Comparison of ENCODE assay signal across 21 cellular contexts in genomic region chr15:22911306-22911705, GRCh38.
A peak's percentile ranks its signal among the peaks of the same experiment; 100 is the strongest.
DNase-seq lines count a peak whose midpoint lies in the region; ATAC-seq and TF ChIP-seq lines count a peak whose summit lies in the region.
"Had no signal": no experiment of that assay in that cellular context is flagged by ENCODE, and none has a peak within 500 bp of the region (broad histone marks: within the 10 kb centered on the region; RNA-seq: fewer than 3 reads in every experiment).

No MANE protein-coding gene starts in this region.

- no peaks in the 10 kb centered on the region for H3K4me1 Mint-ChIP-seq in chondrocyte (ENCODE audit: low read depth)
- H3K4me1 Mint-ChIP-seq: B cell had no signal

- H3K9me3 Mint-ChIP-seq in chondrocyte (ENCODE audit: low read depth), result no peaks in the 10 kb centered on the region
- H3K9me3 Mint-ChIP-seq: CD4-positive, alpha-beta T cell; CD8-positive, alpha-beta T cell had no signal

- H3K27me3 Mint-ChIP-seq in chondrocyte (ENCODE audit: low read depth), result no peaks in the 10 kb centered on the region
- H3K27me3 Mint-ChIP-seq: B cell; CD4-positive, alpha-beta T cell had no signal

- H3K4me3 ChIP-seq in BLaER1 (no peak overlapping the region), RWPE2 (ENCODE audit: severe bottlenecking) (no peak overlapping the region), spleen (no peak overlapping the region), tibial artery (no peak overlapping the region)
- H3K4me3 ChIP-seq: A549, GM12878 had no signal

- TF ChIP-seq CTCF in RWPE2 (IDR thresholded peaks at IDR 0.05; ENCODE audit: poor library complexity, severe bottlenecking) (no peak), chondrocyte (IDR thresholded peaks at IDR 0.05) (no peak), spleen (IDR thresholded peaks at IDR 0.05 in 8 of 11, conservative IDR thresholded peaks at IDR 0.05 in 3 of 11) (no peak), tibial artery (IDR thresholded peaks at IDR 0.05) (no peak)

- H4K20me1 ChIP-seq in BLaER1, result no peaks in the 10 kb centered on the region

- H3K4me3 Mint-ChIP-seq in chondrocyte (ENCODE audit: unreplicated experiment), result no peak overlapping the region
- H3K4me3 Mint-ChIP-seq: B cell; CD4-positive, alpha-beta T cell; CD8-positive, alpha-beta T cell had no signal

- H3K27me3 ChIP-seq in BLaER1, result no peaks in the 10 kb centered on the region
- no peaks in the 10 kb centered on the region for H3K27me3 ChIP-seq in RWPE2 (ENCODE audit: insufficient read depth, poor library complexity, severe bottlenecking)
- H3K27me3 ChIP-seq in spleen (replicated peaks in 1 of 7), result no peaks in the 10 kb centered on the region
- no peaks in the 10 kb centered on the region for H3K27me3 ChIP-seq in tibial artery

- peaks cover 48% of the 10 kb centered on the region for H3K4me1 ChIP-seq in BLaER1
- H3K4me1 ChIP-seq in RWPE2 (ENCODE audit: insufficient read depth, poor library complexity, severe bottlenecking), result no peaks in the 10 kb centered on the region
- no peaks in the 10 kb centered on the region for H3K4me1 ChIP-seq in spleen
- H3K4me1 ChIP-seq in tibial artery, result no peaks in the 10 kb centered on the region
- H3K4me1 ChIP-seq: Caco-2 had no signal

- no peak overlapping the region for H3K27ac Mint-ChIP-seq in chondrocyte (ENCODE audit: unreplicated experiment)
- H3K27ac Mint-ChIP-seq: B cell; CD4-positive, alpha-beta T cell; CD8-positive, alpha-beta T cell had no signal

- 84 to 95% (median 88%) methylated on average over 4 to 8 of the region's 8 CpGs for WGBS in spleen, 5 donors

- no peak for TF ChIP-seq POLR2A in spleen (IDR thresholded peaks at IDR 0.05)

- H3K27ac ChIP-seq in BLaER1 (0 out of 2 replicates have a peak overlapping the region, but pooled peaks have one; percentile 31), RWPE2 (ENCODE audit: poor library complexity, severe bottlenecking) (no peak overlapping the region), spleen (no peak overlapping the region), tibial artery (no peak overlapping the region)
- H3K27ac ChIP-seq: 22Rv1, A549, C4-2B had no signal

- intact Hi-C loops in spleen (cut with DNase I; ENCODE audit: low total_unique reads) (no loop called here), tibial artery (cut with DNase I; ENCODE audit: low total_unique reads) (no loop called here)

- H3K9me3 ChIP-seq in BLaER1 (peaks cover 10% of the 10 kb centered on the region; the same call in 1 of the 2 replicates), RWPE2 (ENCODE audit: severe bottlenecking) (no peaks in the 10 kb centered on the region), spleen (no peaks in the 10 kb centered on the region), tibial artery (no peaks in the 10 kb centered on the region)
- H3K9me3 ChIP-seq: A549, Caco-2 had no signal

- peaks cover 98% of the 10 kb centered on the region for H3K36me3 ChIP-seq in BLaER1
- H3K36me3 ChIP-seq in RWPE2 (ENCODE audit: low read depth), result peaks cover 87% of the 10 kb centered on the region
- peaks cover 0 to 100% (median 59%) of the 10 kb centered on the region in 6 donors for H3K36me3 ChIP-seq in spleen
- H3K36me3 ChIP-seq in tibial artery, result peaks cover 87 to 98% (median 96%) of the 10 kb centered on the region in 3 donors

- peaks cover 50% of the 10 kb centered on the region for H3K36me3 Mint-ChIP-seq in chondrocyte (ENCODE audit: low read depth)
- H3K36me3 Mint-ChIP-seq: CD8-positive, alpha-beta T cell had no signal

- no peak for ATAC-seq in RWPE2 (ENCODE audit: low read depth)
- ATAC-seq: CD8-positive, alpha-beta T cell; GM12878 had no signal

- peak overlapping the region; percentile 40 for H3K4me2 ChIP-seq in BLaER1
- H3K4me2 ChIP-seq: A549 had no signal

- peak; percentile 59 for DNase-seq in RWPE2 (ENCODE audit: low spot score)
- DNase-seq in chondrocyte (ENCODE audit: low spot score), result peak; percentile 56
- DNase-seq in spleen, result peak; percentile 36
- DNase-seq in NCI-H69 (lab: John Stamatoyannopoulos, UW), result no peak
- no peak for DNase-seq in tibial artery
- no peak for DNase-seq in NCI-H345 treated with DMSO at 0.1 percent for 48 hours (lab: John Stamatoyannopoulos, UW; ENCODE audit: unreplicated experiment)
- DNase-seq: AML-193; Caco-2; Calu3; CD4-positive, alpha-beta T cell; CD8-positive, alpha-beta T cell; DMS79; DND-41; EL; GDM1 had no signal

- H3K9ac ChIP-seq in BLaER1, result no peak overlapping the region

Comparison
In these comparisons a context has a peak if more than half of its experiments do, and no peak if none do; other contexts are left out.
1. DNase-seq: peak in RWPE2 (single experiment), chondrocyte (single experiment) and spleen (single experiment); none in NCI-H69 (single experiment), tibial artery (0 of 2) and NCI-H345 treated with DMSO at 0.1 percent for 48 hours (single experiment).